17 cellular contexts compared by ENCODE assay signal in the genomic region with DNA sequence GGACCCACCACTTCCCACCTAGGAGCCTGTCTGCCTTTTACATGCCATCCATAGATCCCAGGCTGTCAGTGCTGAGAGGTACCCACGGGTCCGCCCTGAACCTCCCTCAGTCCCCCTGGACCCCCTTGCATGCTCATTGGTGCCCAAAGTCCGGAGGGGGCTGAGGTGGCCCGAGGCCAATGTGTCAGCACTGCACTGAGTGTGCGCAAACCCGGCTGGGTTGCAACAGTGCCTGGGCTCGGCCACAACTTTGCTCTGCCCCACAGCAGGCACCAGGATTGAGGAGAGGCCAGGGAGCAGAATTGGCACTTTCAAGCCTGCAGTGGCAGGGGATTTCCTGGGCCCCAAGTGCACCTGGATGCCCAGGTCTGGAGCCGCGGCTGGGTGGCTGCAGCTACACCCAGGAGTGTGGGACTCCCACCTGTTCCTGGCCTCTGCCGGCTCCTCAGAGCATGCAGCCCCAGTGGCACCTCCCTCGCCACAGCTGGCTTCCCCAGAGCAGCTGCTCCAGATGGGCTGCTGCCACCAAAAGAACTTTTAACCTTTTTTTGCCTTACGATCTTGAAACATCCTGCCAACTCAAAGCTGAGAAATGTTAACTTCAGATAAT.
"Had no signal": no experiment of that assay in that cellular context is flagged by ENCODE, and none has a peak within 500 bp of the region (broad histone marks: within the 10 kb centered on the region; RNA-seq: fewer than 3 reads in every experiment).

No MANE protein-coding gene starts in this region.

- ATAC-seq: foreskin keratinocyte; left lung; naive thymus-derived CD8-positive, alpha-beta T cell had no signal

- H3K27ac ChIP-seq: ascending aorta, coronary artery, foreskin keratinocyte, left lung, thyroid gland had no signal

- H3K4me1 ChIP-seq: ascending aorta, foreskin keratinocyte, left lung, thyroid gland had no signal

- H3K36me3 Mint-ChIP-seq: activated naive CD4-positive, alpha-beta T cell treated with anti-CD3 and anti-CD28 coated beads, Interleukin-2, amount 10 ng/mL, durations not matched to agents 7 days and 5 days; naive thymus-derived CD8-positive, alpha-beta T cell had no signal

- H3K27me3 ChIP-seq: ascending aorta, foreskin keratinocyte, left lung, thyroid gland had no signal

- H3K4me1 Mint-ChIP-seq: activated naive CD4-positive, alpha-beta T cell treated with anti-CD3 and anti-CD28 coated beads, Interleukin-2, amount 10 ng/mL, durations not matched to agents 7 days and 5 days; central memory CD8-positive, alpha-beta T cell; naive thymus-derived CD8-positive, alpha-beta T cell had no signal

- H3K9me3 Mint-ChIP-seq: activated naive CD4-positive, alpha-beta T cell treated with anti-CD3 and anti-CD28 coated beads, Interleukin-2, amount 10 ng/mL, durations not matched to agents 7 days and 5 days had no signal

- H3K9me3 ChIP-seq: ascending aorta, left lung, thyroid gland had no signal

- H3K4me3 Mint-ChIP-seq: activated naive CD4-positive, alpha-beta T cell treated with anti-CD3 and anti-CD28 coated beads, Interleukin-2, amount 10 ng/mL, durations not matched to agents 7 days and 5 days; activated T-cell treated with anti-CD3 and anti-CD28 coated beads, Interleukin-2, amount 50 U/mL, for 4 hours; central memory CD8-positive, alpha-beta T cell; naive thymus-derived CD8-positive, alpha-beta T cell had no signal

- H3K27me3 Mint-ChIP-seq: activated naive CD4-positive, alpha-beta T cell treated with anti-CD3 and anti-CD28 coated beads, Interleukin-2, amount 10 ng/mL, durations not matched to agents 7 days and 5 days; central memory CD8-positive, alpha-beta T cell; naive thymus-derived CD8-positive, alpha-beta T cell had no signal

- H3K36me3 ChIP-seq: ascending aorta, left lung, thyroid gland had no signal

- H3K27ac Mint-ChIP-seq: activated naive CD4-positive, alpha-beta T cell treated with anti-CD3 and anti-CD28 coated beads, Interleukin-2, amount 10 ng/mL, durations not matched to agents 7 days and 5 days; naive thymus-derived CD8-positive, alpha-beta T cell had no signal

- DNase-seq: activated CD4-positive, alpha-beta T cell treated with anti-CD3 and anti-CD28 coated beads, Interleukin-2, amount 50 U/mL, for 1 hour; activated CD4-positive, CD25-positive, alpha-beta regulatory T cell treated with anti-CD3 and anti-CD28 coated beads, Interleukin-2, amount 50 U/mL, for 72 hours; activated CD8-positive, alpha-beta memory T cell treated with anti-CD3 and anti-CD28 coated beads, Interleukin-2, amount 50 U/mL, for 4 hours; activated effector memory CD4-positive, alpha-beta T cell treated with Interleukin-2 at 50 U/mL for 16 hours; activated T-cell treated with anti-CD3 and anti-CD28 coated beads, Interleukin-2, amount 50 U/mL, for 4 hours; foreskin keratinocyte; hypothalamus; mammary epithelial cell; naive thymus-derived CD8-positive, alpha-beta T cell; stimulated activated naive CD4-positive, alpha-beta T cell treated with Interleukin-2 at 50 U/mL for 16 hours; T-helper 9 cell; thyroid gland had no signal

- H3K4me3 ChIP-seq: ascending aorta, coronary artery, left lung, thyroid gland had no signal
